ENCODE assay signal across 17 cellular contexts in genomic region chr18:30044496-30044895, GRCh38.
DNase-seq lines count a peak whose midpoint lies in the region; ATAC-seq and TF ChIP-seq lines count a peak whose summit lies in the region.
"Had no signal": no experiment of that assay in that cellular context is flagged by ENCODE, and none has a peak within 500 bp of the region (broad histone marks: within the 10 kb centered on the region; RNA-seq: fewer than 3 reads in every experiment).

No MANE protein-coding gene starts in this region.

- no peak overlapping the region for H3K4me3 Mint-ChIP-seq in nephron progenitor cell
- H3K4me3 Mint-ChIP-seq in stimulated activated naive CD8-positive, alpha-beta T cell treated with anti-CD3 and anti-CD28 coated beads, Interleukin-15, amount 100 ng/mL, for 72 hours, result no peak overlapping the region
- H3K4me3 Mint-ChIP-seq: CD14-positive monocyte; CD8-positive, alpha-beta T cell; GM23338 had no signal

- no peaks in the 10 kb centered on the region for H3K27me3 Mint-ChIP-seq in nephron progenitor cell (ENCODE audit: low read depth, poor library complexity)
- H3K27me3 Mint-ChIP-seq in stimulated activated naive CD8-positive, alpha-beta T cell treated with anti-CD3 and anti-CD28 coated beads, Interleukin-15, amount 100 ng/mL, for 72 hours, result no peaks in the 10 kb centered on the region

- no peaks in the 10 kb centered on the region for H3K36me3 Mint-ChIP-seq in nephron progenitor cell (ENCODE audit: low read depth)
- H3K36me3 Mint-ChIP-seq: CD14-positive monocyte; CD8-positive, alpha-beta T cell had no signal

- peak; percentile 33 for DNase-seq in M059J (ENCODE audit: low read depth)
- DNase-seq in astrocyte of the hippocampus (ENCODE audit: low read depth, low spot score), result peak; percentile 13
- DNase-seq in glomerular visceral epithelial cell (ENCODE audit: extremely low spot score), result peak; percentile 50
- no peak for DNase-seq in nephron progenitor cell
- DNase-seq in stimulated activated naive CD8-positive, alpha-beta T cell treated with anti-CD3 and anti-CD28 coated beads, Interleukin-15, amount 100 ng/mL, for 72 hours, result no peak
- DNase-seq: CD8-positive, alpha-beta T cell; COR-L47; DMS153; DMS79 treated with DMSO at 0.1 percent for 48 hours; GDM1; H7; IMR-90 had no signal

- H3K9me3 Mint-ChIP-seq in nephron progenitor cell, result no peaks in the 10 kb centered on the region
- H3K9me3 Mint-ChIP-seq in stimulated activated naive CD8-positive, alpha-beta T cell treated with anti-CD3 and anti-CD28 coated beads, Interleukin-15, amount 100 ng/mL, for 72 hours, result peaks cover 4 to 10% of the 10 kb centered on the region in 2 donors
- H3K9me3 Mint-ChIP-seq: GM23338 had no signal

- no peak overlapping the region for H3K27ac Mint-ChIP-seq in nephron progenitor cell
- no peak overlapping the region for H3K27ac Mint-ChIP-seq in stimulated activated naive CD8-positive, alpha-beta T cell treated with anti-CD3 and anti-CD28 coated beads, Interleukin-15, amount 100 ng/mL, for 72 hours
- H3K27ac Mint-ChIP-seq: CD14-positive monocyte; CD8-positive, alpha-beta T cell; GM23338 had no signal

- ATAC-seq in GM21390 (IDR thresholded peaks at IDR 0.05; ENCODE audit: unreplicated experiment), result no peak
- no peak for ATAC-seq in GM21528 (IDR thresholded peaks at IDR 0.05; ENCODE audit: low FRiP score, unreplicated experiment)
- no peak for ATAC-seq in stimulated activated naive CD8-positive, alpha-beta T cell treated with anti-CD3 and anti-CD28 coated beads, Interleukin-15, amount 100 ng/mL, for 72 hours
- ATAC-seq: A549; CD8-positive, alpha-beta T cell; GM23338 had no signal

- no peaks in the 10 kb centered on the region for H3K4me1 Mint-ChIP-seq in nephron progenitor cell
- H3K4me1 Mint-ChIP-seq in stimulated activated naive CD8-positive, alpha-beta T cell treated with anti-CD3 and anti-CD28 coated beads, Interleukin-15, amount 100 ng/mL, for 72 hours, result no peaks in the 10 kb centered on the region
- H3K4me1 Mint-ChIP-seq: CD14-positive monocyte had no signal

- TF ChIP-seq CTCF in nephron progenitor cell (IDR thresholded peaks at IDR 0.05), result no peak

Comparison
In these comparisons a context has a peak if more than half of its experiments do, and no peak if none do; other contexts are left out.
1. DNase-seq: peak in M059J (single experiment), astrocyte of the hippocampus (single experiment) and glomerular visceral epithelial cell (single experiment); none in nephron progenitor cell (single experiment) and stimulated activated naive CD8-positive, alpha-beta T cell treated with anti-CD3 and anti-CD28 coated beads, Interleukin-15, amount 100 ng/mL, for 72 hours (0 of 2).